In genomic region chr1:233440952-233441401, GRCh38 we compare ENCODE assay signal across 8 cellular contexts.
DNase-seq lines count a peak whose midpoint lies in the region; ATAC-seq, FAIRE-seq and TF ChIP-seq lines count a peak whose summit lies in the region.

No MANE protein-coding gene starts in this region.

- no peak overlapping the region for H3K27ac Mint-ChIP-seq in nephron

- WGBS in esophagus squamous epithelium, 2 donors, result 8 to 12% methylated on average over 9 of the region's 9 CpGs

- H3K9me3 ChIP-seq in MG63 (no peaks in the 10 kb centered on the region), esophagus squamous epithelium (peaks cover 0 to 3% (median 0%) of the 10 kb centered on the region in 3 donors)

- FAIRE-seq in GM12892 (lab: Jason Lieb, UNC), result peak; percentile 70

- H3K27ac ChIP-seq in esophagus squamous epithelium, result no peak overlapping the region

- peak in 5 of 6 experiments; percentile 45 to 74 (median 60) for TF ChIP-seq CTCF in esophagus squamous epithelium (IDR thresholded peaks at IDR 0.05)
- TF ChIP-seq CTCF in nephron (IDR thresholded peaks at IDR 0.05; ENCODE audit: unreplicated experiment in 3 of 3), result peak; percentile 64 to 77 (median 70)

- H3K4me1 ChIP-seq in esophagus squamous epithelium, result peaks cover 0 to 5% (median 4%) of the 10 kb centered on the region in 3 donors

- TF ChIP-seq POLR2A in GM12892 (IDR thresholded peaks at IDR 0.05; ENCODE audit: low read depth, low read length) (no peak), esophagus squamous epithelium (IDR thresholded peaks at IDR 0.05) (no peak)

- intact Hi-C loops in esophagus squamous epithelium (cut with DNase I), result loop anchor here (5.0 kb wide), 1 partner anchor 346 kb away; no protein-coding TSS in a partner anchor

- peaks cover 12% of the 10 kb centered on the region for H3K9me3 Mint-ChIP-seq in nephron

- H3K4me1 Mint-ChIP-seq in nephron, result peaks cover 14% of the 10 kb centered on the region

- DNase-seq in AG20443 (ENCODE audit: low spot score) (peak; percentile 68), GM12892 (ENCODE audit: insufficient read length) (no peak), MG63 (peak; percentile 32), RPMI8226 (peak; percentile 78), esophagus squamous epithelium (lab: John Stamatoyannopoulos, UW) (no peak)

- H3K4me3 ChIP-seq in MG63 (no peak overlapping the region), esophagus squamous epithelium (no peak overlapping the region)

- H3K36me3 ChIP-seq in MG63 (no peaks in the 10 kb centered on the region), esophagus squamous epithelium (no peaks in the 10 kb centered on the region)

- H3K4me3 Mint-ChIP-seq in nephron, result no peak overlapping the region

- H3K27me3 Mint-ChIP-seq in nephron (ENCODE audit: low read depth), result peaks cover 4% of the 10 kb centered on the region

- no peaks in the 10 kb centered on the region for H3K36me3 Mint-ChIP-seq in nephron (ENCODE audit: low read depth)

- no peaks in the 10 kb centered on the region for H3K27me3 ChIP-seq in MG63
- peaks cover 0 to 35% (median 0%) of the 10 kb centered on the region in 4 donors for H3K27me3 ChIP-seq in esophagus squamous epithelium

- ATAC-seq in GM18868 (IDR thresholded peaks at IDR 0.05; ENCODE audit: unreplicated experiment) (no peak), GM21528 (IDR thresholded peaks at IDR 0.05; ENCODE audit: low FRiP score, unreplicated experiment) (no peak)

Comparison
In these comparisons a context has a peak if more than half of its experiments do, and no peak if none do; other contexts are left out.
1. DNase-seq: peak in AG20443 (single experiment), MG63 (single experiment) and RPMI8226 (single experiment); none in GM12892 (single experiment) and esophagus squamous epithelium (single experiment).